ENCODE assay signal across 20 cellular contexts in genomic region chr7:21912305-21912704, GRCh38. TPM values are rescaled to one million over a fixed set of nuclear protein-coding genes. Genes with fewer than 3 reads are reported as not detected.
DNase-seq lines count a peak whose midpoint lies in the region; ATAC-seq and TF ChIP-seq lines count a peak whose summit lies in the region.
"Had no signal": no experiment of that assay in that cellular context is flagged by ENCODE, and none has a peak within 500 bp of the region (broad histone marks: within the 10 kb centered on the region; RNA-seq: fewer than 3 reads in every experiment).

No MANE protein-coding gene starts in this region.

- H3K4me3 Mint-ChIP-seq in natural killer cell = no peak overlapping the region
- H3K4me3 Mint-ChIP-seq: activated naive CD8-positive, alpha-beta T cell; H9; nephron progenitor cell; T-cell had no signal

- in situ Hi-C loops in IMR-90 (cut with MboI; ENCODE audit: low sequenced_read_pairs) = no loop called here

- TF ChIP-seq RAD21 in IMR-90 (IDR thresholded peaks at IDR 0.05; ENCODE audit: low read length) = no peak

- no peaks in the 10 kb centered on the region for H3K36me3 Mint-ChIP-seq in natural killer cell

- WGBS in IMR-90 (ENCODE audit: extremely low coverage in 2 of 2, insufficient read length in 1 of 2), 2 experiments = 60 to 100% methylated on average over 1 to 2 of the region's 7 CpGs

- H3K27ac Mint-ChIP-seq in natural killer cell = no peak overlapping the region
- H3K27ac Mint-ChIP-seq: activated naive CD8-positive, alpha-beta T cell; H9; nephron progenitor cell; T-cell had no signal

- no peak overlapping the region for H2BK20ac ChIP-seq in IMR-90 (ENCODE audit: low read depth, low read length)

- no peak overlapping the region for H3K4ac ChIP-seq in IMR-90 (ENCODE audit: low read depth, low read length)

- H3K79me1 ChIP-seq in IMR-90 (ENCODE audit: low read depth in 1 of 2, low read length in 2 of 2) = peaks cover 0 to 2% of the 10 kb centered on the region in 2 experiments; a peak in 1 of 4 replicates

- intact Hi-C loops in IMR-90 (cut with micrococcal nuclease) (no loop called here), natural killer cell (cut with micrococcal nuclease) (no loop called here)

- no peak; the same call in 1 of the 2 replicates for ATAC-seq in IMR-90 (ENCODE audit: low read depth)
- no peak for ATAC-seq in HG03432 (IDR thresholded peaks at IDR 0.05; ENCODE audit: unreplicated experiment)
- no peak for ATAC-seq in GM19452 (IDR thresholded peaks at IDR 0.05; ENCODE audit: unreplicated experiment)
- ATAC-seq in natural killer cell = no peak
- ATAC-seq in GM18907 (IDR thresholded peaks at IDR 0.05; ENCODE audit: unreplicated experiment) = no peak
- ATAC-seq: activated CD4-positive, CD25-positive, alpha-beta regulatory T cell treated with anti-CD3 and anti-CD28 coated beads, Interleukin-2, amount 50 U/mL, for 24 hours; T-cell had no signal

- no peak overlapping the region for H3K4me2 ChIP-seq in IMR-90 (ENCODE audit: low read depth, low read length)
- H3K4me2 ChIP-seq: BLaER1 had no signal

- H3K27me3 Mint-ChIP-seq in natural killer cell (ENCODE audit: low read depth in 2 of 2) = no peaks in the 10 kb centered on the region
- H3K27me3 Mint-ChIP-seq: activated naive CD8-positive, alpha-beta T cell; T-cell had no signal

- no peak overlapping the region for H4K91ac ChIP-seq in IMR-90 (ENCODE audit: insufficient read depth, low read depth, low read length)

- CTCF ChIA-PET in IMR-90 (lab: Yijun Ruan, JAX) = no interaction called here

- TF ChIP-seq CTCF in AG09309 (IDR thresholded peaks at IDR 0.05; ENCODE audit: control insufficient read depth, insufficient read depth, low read depth, low read length, missing control alignments) = no peak
- TF ChIP-seq CTCF in IMR-90 (conservative IDR thresholded peaks at IDR 0.05; ENCODE audit: low read depth, low read length) = no peak
- no peak for TF ChIP-seq CTCF in natural killer cell (IDR thresholded peaks at IDR 0.05)

- H4K20me1 ChIP-seq in IMR-90 (ENCODE audit: insufficient read depth, low read length) = no peaks in the 10 kb centered on the region

- DNase-seq in AG09309 (ENCODE audit: low read depth) = peak; percentile 85
- peak; percentile 66 for DNase-seq in IMR-90
- DNase-seq in fibroblast of gingiva (ENCODE audit: low read depth) = peak; percentile 82
- peak; percentile 20 for DNase-seq in middle frontal gyrus (ENCODE audit: extremely low spot score, low spot score)
- DNase-seq in natural killer cell = no peak
- DNase-seq: activated CD8-positive, alpha-beta memory T cell treated with anti-CD3 and anti-CD28 coated beads, Interleukin-2, amount 50 U/mL, for 4 hours; cerebellar nuclear complex; H9; Kasumi-1; NCI-H146; NCI-H510A; nephron progenitor cell; T-cell had no signal

- POLR2A ChIA-PET in IMR-90 (lab: Charles Lee; ENCODE audit: unreplicated experiment) = no interaction called here

- BruUV-seq in IMR-90 (replicated peaks; lab: Mats Ljungman, UMichigan) = no TSS peak

- H3K18ac ChIP-seq in IMR-90 (ENCODE audit: low read depth, low read length) = no peak overlapping the region

- no peaks in the 10 kb centered on the region for H3K9me3 Mint-ChIP-seq in natural killer cell
- H3K9me3 Mint-ChIP-seq: H9, nephron progenitor cell, T-cell had no signal

- H4K5ac ChIP-seq in IMR-90 (ENCODE audit: low read depth, low read length) = no peak overlapping the region

- H2BK15ac ChIP-seq in IMR-90 (ENCODE audit: low read depth, low read length) = no peak overlapping the region

- no peak overlapping the region for H3K27ac ChIP-seq in IMR-90 (ENCODE audit: insufficient read depth, low read length)
- H3K27ac ChIP-seq: BLaER1, HL-60 had no signal

- 0 out of 2 replicates have a peak, but pooled peaks cover 3% of the 10 kb centered on the region for H3K9me1 ChIP-seq in IMR-90 (ENCODE audit: insufficient read depth, low read length)

- H3K14ac ChIP-seq in IMR-90 (replicated peaks; ENCODE audit: low read depth, low read length) = no peak overlapping the region

- no peak overlapping the region for H3K23ac ChIP-seq in IMR-90 (ENCODE audit: low read depth, low read length)

- dilution Hi-C loops in IMR-90 (cut with HindIII; ENCODE audit: low sequenced_read_pairs, unreplicated experiment) = no loop called here

- no peak overlapping the region for H3K56ac ChIP-seq in IMR-90 (ENCODE audit: extremely low read depth, insufficient read depth, low read length)

- no peaks in the 10 kb centered on the region for H3K27me3 ChIP-seq in IMR-90 (ENCODE audit: control insufficient read depth, insufficient read depth, low read length)
- H3K27me3 ChIP-seq: BLaER1 had no signal

- H3K9me3 ChIP-seq in IMR-90 (ENCODE audit: control insufficient read depth, insufficient read depth, low read length) = no peaks in the 10 kb centered on the region
- H3K9me3 ChIP-seq: BLaER1 had no signal

- no peaks in the 10 kb centered on the region for H3K4me1 Mint-ChIP-seq in natural killer cell
- H3K4me1 Mint-ChIP-seq: T-cell had no signal

- H2AK9ac ChIP-seq in IMR-90 (replicated peaks; ENCODE audit: low read depth, low read length, poor library complexity) = no peak overlapping the region

- no peak overlapping the region for H2BK5ac ChIP-seq in IMR-90 (ENCODE audit: low read depth, low read length, poor library complexity, severe bottlenecking)

- no peak overlapping the region for H2BK120ac ChIP-seq in IMR-90 (ENCODE audit: low read depth, low read length)

- peak overlapping the region; percentile 38 for H2AFZ ChIP-seq in IMR-90 (replicated peaks; ENCODE audit: low read length, poor library complexity)

- no peak for TF ChIP-seq POLR2A in IMR-90 (IDR thresholded peaks at IDR 0.05; ENCODE audit: low read depth, low read length)

- H4K8ac ChIP-seq in IMR-90 (ENCODE audit: low read depth in 2 of 2, low read length in 2 of 2) = no peak overlapping the region

- peaks cover 25% of the 10 kb centered on the region; the same call in 1 of the 2 replicates for H3K36me3 ChIP-seq in IMR-90 (ENCODE audit: control insufficient read depth, insufficient read depth, low read length)

- no peaks in the 10 kb centered on the region for H3K4me1 ChIP-seq in IMR-90 (ENCODE audit: control insufficient read depth, insufficient read depth, low read length)

- H3K9ac ChIP-seq in IMR-90 (ENCODE audit: low read depth, low read length) = no peak overlapping the region
- H3K9ac ChIP-seq: BLaER1 had no signal

- H3K4me3 ChIP-seq in AG09309 (ENCODE audit: control insufficient read depth, low read depth, low read length) (no peak overlapping the region; the same call in 1 of the 2 replicates), IMR-90 (ENCODE audit: insufficient read depth, low read depth, low read length) (no peak overlapping the region)
- H3K4me3 ChIP-seq: BLaER1 had no signal

- H2AK5ac ChIP-seq in IMR-90 (ENCODE audit: low read depth, low read length) = no peak overlapping the region

TF ChIP-seq in IMR-90, 13 proteins besides CTCF, POLR2A, EP300 and RAD21:
- TF ChIP-seq MXI1 (IDR thresholded peaks at IDR 0.05; ENCODE audit: borderline replicate concordance, low read depth, low read length) (peak; percentile 63; the same call in 1 of the 2 replicates), CEBPB (IDR thresholded peaks at IDR 0.05; ENCODE audit: low read depth, low read length) (no peak), USF2 (IDR thresholded peaks at IDR 0.05; ENCODE audit: low read depth, low read length) (no peak), SMC3 (IDR thresholded peaks at IDR 0.05; ENCODE audit: low read depth, low read length) (no peak), RFX5 (IDR thresholded peaks at IDR 0.05; ENCODE audit: low read depth, low read length) (no peak), CHD1 (IDR thresholded peaks at IDR 0.05; ENCODE audit: low read depth, low read length) (no peak), BHLHE40 (IDR thresholded peaks at IDR 0.05; ENCODE audit: low read depth, low read length) (no peak), ELK1 (IDR thresholded peaks at IDR 0.05; ENCODE audit: borderline replicate concordance, low read depth, low read length) (no peak), MAZ (IDR thresholded peaks at IDR 0.05; ENCODE audit: borderline replicate concordance, low read depth, low read length) (no peak)

RNA-seq across cellular contexts. Expression of gene CDCA7L, which starts 33.4 kb away (rescaled TPM):
- total RNA-seq in IMR-90 (2012; rRNA removed) (35.0 and 40.8 TPM in 2 replicates), natural killer cell (1 to 10 TPM; 3.1 to 5.0 (median 4.5) TPM)
- polyA plus RNA-seq in IMR-90 (2012; rRNA removed) = 18.2 and 20.4 TPM in 2 replicates
- polyA plus RNA-seq in IMR-90 (2012; cell fraction: cytosol; rRNA removed) = 7.8 and 15.1 TPM in 2 replicates
- 5.7 and 21.6 TPM in 2 replicates for polyA plus RNA-seq in IMR-90 (2012; cell fraction: nucleus; rRNA removed; ENCODE audit: low replicate concordance)
